Comparison of ENCODE assay signal across 9 cellular contexts in the genomic region with DNA sequence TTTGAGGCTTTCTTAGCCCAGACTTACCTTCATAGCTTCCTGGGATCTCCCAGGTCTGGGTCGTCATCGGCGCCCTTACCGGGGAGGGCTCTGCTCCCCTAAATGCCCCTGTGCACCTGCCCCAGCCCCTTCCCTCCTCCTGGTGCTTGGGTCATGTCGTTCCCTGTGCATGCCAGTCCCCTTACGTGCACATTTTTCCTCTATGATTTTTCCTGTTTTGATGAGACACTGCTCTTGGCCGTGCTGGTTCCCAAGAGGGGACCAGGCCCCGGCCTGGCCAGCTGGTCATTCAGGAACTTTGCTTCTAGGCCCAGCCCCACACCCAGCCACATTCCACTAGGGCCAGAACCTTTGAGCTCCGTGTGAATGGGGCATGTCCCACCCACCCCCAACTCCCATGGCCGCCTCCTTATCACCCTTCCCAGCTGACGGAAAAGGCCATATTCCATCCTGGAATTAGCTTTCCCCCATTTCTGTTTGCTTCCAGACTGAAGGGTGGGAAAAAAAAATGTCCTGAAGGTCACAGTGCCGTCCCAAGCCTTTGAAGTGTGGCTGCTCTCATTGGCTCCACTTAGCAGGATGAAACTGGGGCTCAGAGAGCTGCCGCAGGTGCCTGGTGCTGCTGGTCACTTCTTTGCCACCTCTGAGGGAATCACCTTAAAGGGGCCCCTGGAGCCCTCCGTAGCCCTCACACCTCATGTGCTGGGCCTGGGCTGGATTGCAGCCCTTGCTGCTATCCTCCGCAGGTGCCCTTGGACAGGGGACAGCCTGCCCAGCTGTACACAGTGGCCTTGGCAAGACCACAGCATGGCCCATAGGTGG. TPM values are rescaled to one million over a fixed set of nuclear protein-coding genes. Genes with fewer than 3 reads are reported as not detected.
DNase-seq lines count a peak whose midpoint lies in the region; ATAC-seq and TF ChIP-seq lines count a peak whose summit lies in the region.
"Had no signal": no experiment of that assay in that cellular context is flagged by ENCODE, and none has a peak within 500 bp of the region (broad histone marks: within the 10 kb centered on the region; RNA-seq: fewer than 3 reads in every experiment).

No MANE protein-coding gene starts in this region.

- ATAC-seq in lower lobe of right lung (peak; percentile 28 to 40), HG03571 (IDR thresholded peaks at IDR 0.05; ENCODE audit: unreplicated experiment) (no peak), HG02938 (IDR thresholded peaks at IDR 0.05; ENCODE audit: unreplicated experiment) (no peak)
- no peak for ATAC-seq in activated naive CD8-positive, alpha-beta T cell treated with anti-CD3 and anti-CD28 coated beads, Interleukin-2, amount 50 U/mL, for 24 hours

- H3K27ac ChIP-seq in HUES48 (ENCODE audit: low read depth, low read length) (peak overlapping the region; percentile 61), colonic mucosa (peak overlapping the region; percentile 64), lower lobe of right lung (peak overlapping the region; percentile 78), temporal lobe (ENCODE audit: low read depth, low read length) (peak overlapping the region; percentile 91)

- no peaks in the 10 kb centered on the region for H3K27me3 Mint-ChIP-seq in activated naive CD8-positive, alpha-beta T cell treated with anti-CD3 and anti-CD28 coated beads, Interleukin-2, amount 50 U/mL, for 24 hours

- TF ChIP-seq CTCF in colonic mucosa (IDR thresholded peaks at IDR 0.05) (no peak), lower lobe of right lung (IDR thresholded peaks at IDR 0.05) (no peak)

- no peak overlapping the region for H3K9ac ChIP-seq in HUES48 (ENCODE audit: low read depth, low read length)
- H3K9ac ChIP-seq in colonic mucosa (ENCODE audit: low read depth in 2 of 2, low read length in 2 of 2) = peak overlapping the region; percentile 46 to 76

- H3K4me3 ChIP-seq in HUES48 (ENCODE audit: low read depth, low read length) (no peak overlapping the region), colonic mucosa (no peak overlapping the region), lower lobe of right lung (no peak overlapping the region)

- H3K36me3 Mint-ChIP-seq in activated naive CD8-positive, alpha-beta T cell treated with anti-CD3 and anti-CD28 coated beads, Interleukin-2, amount 50 U/mL, for 24 hours (ENCODE audit: low read depth) = no peaks in the 10 kb centered on the region

- no peaks in the 10 kb centered on the region for H3K9me3 ChIP-seq in HUES48 (ENCODE audit: control insufficient read depth, insufficient read depth, low read length)
- H3K9me3 ChIP-seq in colonic mucosa = no peaks in the 10 kb centered on the region
- H3K9me3 ChIP-seq in lower lobe of right lung = no peaks in the 10 kb centered on the region

- DNase-seq in colonic mucosa = peak; percentile 75
- DNase-seq in lower lobe of right lung = peak; percentile 69
- DNase-seq in NCI-H1105 (lab: John Stamatoyannopoulos, UW) = no peak
- DNase-seq in activated naive CD8-positive, alpha-beta T cell treated with anti-CD3 and anti-CD28 coated beads, Interleukin-2, amount 50 U/mL, for 24 hours = no peak
- DNase-seq: activated naive CD4-positive, alpha-beta T cell treated with Interleukin-2 at 50 U/mL for 16 hours had no signal

- intact Hi-C loops in colonic mucosa (cut with DNase I) (no loop called here), lower lobe of right lung (cut with DNase I) (no loop called here)

- H3K4me1 Mint-ChIP-seq in activated naive CD8-positive, alpha-beta T cell treated with anti-CD3 and anti-CD28 coated beads, Interleukin-2, amount 50 U/mL, for 24 hours = peaks cover 37% of the 10 kb centered on the region

- no peak overlapping the region for H3K4me3 Mint-ChIP-seq in activated naive CD8-positive, alpha-beta T cell treated with anti-CD3 and anti-CD28 coated beads, Interleukin-2, amount 50 U/mL, for 24 hours

- H3K4me1 ChIP-seq in HUES48 (ENCODE audit: control insufficient read depth, insufficient read depth, low read length) = peaks cover 6% of the 10 kb centered on the region; the same call in 1 of the 2 replicates
- H3K4me1 ChIP-seq in colonic mucosa = peaks cover 37% of the 10 kb centered on the region
- peaks cover 76% of the 10 kb centered on the region for H3K4me1 ChIP-seq in lower lobe of right lung

- no peaks in the 10 kb centered on the region for H3K9me3 Mint-ChIP-seq in activated naive CD8-positive, alpha-beta T cell treated with anti-CD3 and anti-CD28 coated beads, Interleukin-2, amount 50 U/mL, for 24 hours

- no peak overlapping the region for H3K27ac Mint-ChIP-seq in activated naive CD8-positive, alpha-beta T cell treated with anti-CD3 and anti-CD28 coated beads, Interleukin-2, amount 50 U/mL, for 24 hours

- H3K27me3 ChIP-seq in HUES48 (ENCODE audit: control insufficient read depth, insufficient read depth, low read length) (no peaks in the 10 kb centered on the region), colonic mucosa (no peaks in the 10 kb centered on the region), lower lobe of right lung (ENCODE audit: low read depth) (no peaks in the 10 kb centered on the region)

- H3K36me3 ChIP-seq in HUES48 (ENCODE audit: control insufficient read depth, insufficient read depth, low read length) (peaks cover 18% of the 10 kb centered on the region), colonic mucosa (no peaks in the 10 kb centered on the region), lower lobe of right lung (no peaks in the 10 kb centered on the region)

RNA-seq across cellular contexts. Expression of a gene that starts 25.1 kb away (rescaled TPM):
- total RNA-seq in colonic mucosa (100 to 1,000 TPM; 173 to 191 TPM), lower lobe of right lung (177 TPM), temporal lobe (31.2 TPM)

Comparison
In these comparisons a context has a peak if more than half of its experiments do, and no peak if none do; other contexts are left out.
1. DNase-seq: peak in colonic mucosa (single experiment) and lower lobe of right lung (single experiment); none in NCI-H1105 (single experiment) and activated naive CD8-positive, alpha-beta T cell treated with anti-CD3 and anti-CD28 coated beads, Interleukin-2, amount 50 U/mL, for 24 hours (single experiment).
2. ATAC-seq: peak in lower lobe of right lung (2 of 2); none in HG03571 (single experiment), HG02938 (single experiment) and activated naive CD8-positive, alpha-beta T cell treated with anti-CD3 and anti-CD28 coated beads, Interleukin-2, amount 50 U/mL, for 24 hours (single experiment).
3. Peak in every context shown above with its lines, with median percentiles within 50 percentile points of each other: H3K27ac ChIP-seq.